In genomic region chr16:10015397-10015796, GRCh38 we compare ENCODE assay signal across 35 cellular contexts.
"Had no signal": no experiment of that assay in that cellular context is flagged by ENCODE, and none has a peak within 500 bp of the region (broad histone marks: within the 10 kb centered on the region; RNA-seq: fewer than 3 reads in every experiment).

No MANE protein-coding gene starts in this region.

- DNase-seq: Karpas-422, Kasumi-1, MG63, MM.1S, MV-4-11, NCI-H1048, NCI-H1092, NCI-H1092 treated with DMSO at 0.1 percent for 48 hours, NCI-H1105, NCI-H1105 treated with DMSO at 0.1 percent for 48 hours, NCI-H1417, NCI-H1417 treated with DMSO at 0.1 percent for 48 hours, NCI-H1436, NCI-H1436 treated with DMSO at 0.1 percent for 48 hours, NCI-H146, NCI-H1694, NCI-H1694 treated with DMSO at 0.1 percent for 48 hours, NCI-H187, NCI-H187 treated with DMSO at 0.1 percent for 48 hours, NCI-H1930, NCI-H2029, NCI-H2029 treated with DMSO at 0.1 percent for 48 hours, NCI-H2081, NCI-H2081 treated with DMSO at 0.1 percent for 48 hours, NCI-H2107, NCI-H2171, NCI-H2171 treated with DMSO at 0.1 percent for 48 hours, NCI-H2227 treated with DMSO at 0.1 percent for 48 hours, NCI-H226, NCI-H345, NCI-H446, NCI-H446 treated with DMSO at 0.1 percent for 48 hours, NCI-H510A, NCI-H510A treated with DMSO at 0.1 percent for 48 hours had no signal

- H3K4me3 ChIP-seq: MG63 had no signal

- H3K36me3 ChIP-seq: MG63 had no signal

- H3K4me2 ChIP-seq: KMS-11 had no signal

- H3K27ac ChIP-seq: KMS-11 had no signal

- H3K9me3 ChIP-seq: MG63 had no signal

- H3K9ac ChIP-seq: KMS-11 had no signal
